ENCODE assay signal across 23 cellular contexts in the genomic region with DNA sequence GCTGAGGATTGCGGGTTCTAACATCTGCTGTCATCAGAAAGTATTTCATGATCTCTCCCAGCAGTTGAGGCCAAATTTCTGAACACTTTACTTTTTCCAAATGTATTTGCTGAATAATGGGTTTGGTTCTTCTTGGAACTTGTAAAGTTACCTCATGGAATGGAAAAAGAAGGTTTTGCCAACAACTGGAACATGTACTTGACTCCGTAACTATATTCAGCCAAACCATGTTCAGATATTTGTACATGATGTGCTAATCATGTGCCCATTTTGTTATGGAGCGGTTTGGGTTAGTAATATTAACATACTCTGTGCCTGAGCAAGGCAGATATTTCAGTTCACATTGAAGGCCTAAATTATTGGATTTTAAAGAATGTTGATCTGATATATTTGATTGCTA.
DNase-seq lines count a peak whose midpoint lies in the region; ATAC-seq and TF ChIP-seq lines count a peak whose summit lies in the region.
"Had no signal": no experiment of that assay in that cellular context is flagged by ENCODE, and none has a peak within 500 bp of the region (broad histone marks: within the 10 kb centered on the region; RNA-seq: fewer than 3 reads in every experiment).

No MANE protein-coding gene starts in this region.

- no peak overlapping the region for H3K27ac Mint-ChIP-seq in activated CD4-positive, alpha-beta memory T cell treated with anti-CD3 and anti-CD28 coated beads for 36 hours
- H3K27ac Mint-ChIP-seq: activated naive CD4-positive, alpha-beta T cell treated with anti-CD3 and anti-CD28 coated beads, Interleukin-2, amount 50 U/mL, for 24 hours; CD14-positive monocyte; effector memory CD8-positive, alpha-beta T cell; IgD-negative memory B cell; memory B cell had no signal

- H3K27ac ChIP-seq in left ventricle myocardium inferior (replicated peaks) (peak overlapping the region; percentile 73), stomach (peak overlapping the region in 4 of 5 donors; percentile 20 to 49 (median 22))

- H3K36me3 ChIP-seq in adipocyte (ENCODE audit: control insufficient read depth, insufficient read depth, low read length, severe bottlenecking), result no peaks in the 10 kb centered on the region
- peaks cover 28% of the 10 kb centered on the region for H3K36me3 ChIP-seq in left ventricle myocardium inferior
- peaks cover 0 to 26% (median 15%) of the 10 kb centered on the region in 4 donors for H3K36me3 ChIP-seq in stomach
- H3K36me3 ChIP-seq: MG63 had no signal

- no peak overlapping the region for H3K4me3 ChIP-seq in AG10803 (ENCODE audit: low read length)
- peak overlapping the region; percentile 68 for H3K4me3 ChIP-seq in adipocyte (ENCODE audit: low read length)
- peak overlapping the region; percentile 1 for H3K4me3 ChIP-seq in left ventricle myocardium inferior
- H3K4me3 ChIP-seq in stomach, result no peak overlapping the region
- H3K4me3 ChIP-seq: MG63, skin epidermis had no signal

- peaks cover 16% of the 10 kb centered on the region for H3K4me1 ChIP-seq in adipocyte (ENCODE audit: control insufficient read depth, insufficient read depth, low read length)
- peaks cover 28% of the 10 kb centered on the region for H3K4me1 ChIP-seq in left ventricle myocardium inferior
- no peaks in the 10 kb centered on the region for H3K4me1 ChIP-seq in stomach

- no peak overlapping the region for H3K4me3 Mint-ChIP-seq in activated CD4-positive, alpha-beta memory T cell treated with anti-CD3 and anti-CD28 coated beads for 36 hours
- H3K4me3 Mint-ChIP-seq: activated naive CD4-positive, alpha-beta T cell treated with anti-CD3 and anti-CD28 coated beads, Interleukin-2, amount 50 U/mL, for 24 hours; activated T-cell treated with anti-CD3 and anti-CD28 coated beads, Interleukin-2, amount 50 U/mL, for 24 hours; CD14-positive monocyte; effector memory CD8-positive, alpha-beta T cell; IgD-negative memory B cell; memory B cell; nephron progenitor cell had no signal

- TF ChIP-seq CTCF in AG10803 (conservative IDR thresholded peaks at IDR 0.05; ENCODE audit: low read length), result no peak
- TF ChIP-seq CTCF in left ventricle myocardium inferior (IDR thresholded peaks at IDR 0.05; ENCODE audit: borderline replicate concordance), result no peak
- TF ChIP-seq CTCF in stomach (IDR thresholded peaks at IDR 0.05), result no peak

- peaks cover 12% of the 10 kb centered on the region for H3K4me1 Mint-ChIP-seq in activated CD4-positive, alpha-beta memory T cell treated with anti-CD3 and anti-CD28 coated beads for 36 hours (ENCODE audit: low read depth)
- H3K4me1 Mint-ChIP-seq: activated naive CD4-positive, alpha-beta T cell treated with anti-CD3 and anti-CD28 coated beads, Interleukin-2, amount 50 U/mL, for 24 hours; CD14-positive monocyte had no signal

- no peaks in the 10 kb centered on the region for H3K27me3 Mint-ChIP-seq in activated CD4-positive, alpha-beta memory T cell treated with anti-CD3 and anti-CD28 coated beads for 36 hours
- H3K27me3 Mint-ChIP-seq: activated naive CD4-positive, alpha-beta T cell treated with anti-CD3 and anti-CD28 coated beads, Interleukin-2, amount 50 U/mL, for 24 hours; activated T-cell treated with anti-CD3 and anti-CD28 coated beads, Interleukin-2, amount 50 U/mL, for 24 hours; effector memory CD8-positive, alpha-beta T cell; IgD-negative memory B cell; memory B cell had no signal

- H3K36me3 Mint-ChIP-seq in activated CD4-positive, alpha-beta memory T cell treated with anti-CD3 and anti-CD28 coated beads for 36 hours, result peaks cover 18% of the 10 kb centered on the region

- no peaks in the 10 kb centered on the region for H3K27me3 ChIP-seq in adipocyte (replicated peaks; ENCODE audit: control insufficient read depth, insufficient read depth, low read length)
- H3K27me3 ChIP-seq in left ventricle myocardium inferior (ENCODE audit: low read depth), result no peaks in the 10 kb centered on the region
- H3K27me3 ChIP-seq in stomach, result no peaks in the 10 kb centered on the region
- H3K27me3 ChIP-seq: MG63 had no signal

- H3K9me3 ChIP-seq in adipocyte (ENCODE audit: control insufficient read depth, low read length), result no peaks in the 10 kb centered on the region
- no peaks in the 10 kb centered on the region for H3K9me3 ChIP-seq in left ventricle myocardium inferior (replicated peaks)
- H3K9me3 ChIP-seq in stomach, result no peaks in the 10 kb centered on the region
- H3K9me3 ChIP-seq: MG63 had no signal

- no peaks in the 10 kb centered on the region for H3K9me3 Mint-ChIP-seq in activated CD4-positive, alpha-beta memory T cell treated with anti-CD3 and anti-CD28 coated beads for 36 hours
- H3K9me3 Mint-ChIP-seq: activated naive CD4-positive, alpha-beta T cell treated with anti-CD3 and anti-CD28 coated beads, Interleukin-2, amount 50 U/mL, for 24 hours; activated T-cell treated with anti-CD3 and anti-CD28 coated beads, Interleukin-2, amount 50 U/mL, for 24 hours; CD14-positive monocyte; effector memory CD8-positive, alpha-beta T cell; IgD-negative memory B cell; memory B cell; nephron progenitor cell had no signal

- WGBS in stomach, 5 donors, result 87 to 96% (median 91%) methylated on average over 3 of the region's 3 CpGs

- no peak for ATAC-seq in GM19395 (IDR thresholded peaks at IDR 0.05; ENCODE audit: unreplicated experiment)
- ATAC-seq: activated CD4-positive, CD25-positive, alpha-beta regulatory T cell treated with anti-CD3 and anti-CD28 coated beads, Interleukin-2, amount 50 U/mL, for 24 hours; effector memory CD8-positive, alpha-beta T cell; stimulated activated naive CD8-positive, alpha-beta T cell treated with anti-CD3 and anti-CD28 coated beads, Interleukin-15, Interleukin-2, amounts not matched to agents 100 U/mL and 50 U/mL, for 24 hours had no signal

- CTCF ChIA-PET in activated CD4-positive, alpha-beta memory T cell treated with anti-CD3 and anti-CD28 coated beads for 36 hours (lab: Charles Lee), result interaction anchor here (2.3 kb wide), 1 partner anchor 145 kb away, joined by 7 read pairs; no protein-coding TSS in a partner anchor

- H3K9ac ChIP-seq in adipocyte (ENCODE audit: low read length), result peak overlapping the region; percentile 77

- no peak for TF ChIP-seq EP300 in stomach (IDR thresholded peaks at IDR 0.05)

- intact Hi-C loops in left ventricle myocardium inferior (cut with micrococcal nuclease), result no loop called here
- intact Hi-C loops in stomach (cut with DNase I; ENCODE audit: low total_unique reads), result no loop called here
- intact Hi-C loops in activated CD4-positive, alpha-beta memory T cell treated with anti-CD3 and anti-CD28 coated beads for 36 hours (cut with micrococcal nuclease), result no loop called here

- peak; percentile 93 for DNase-seq in AG10803 (ENCODE audit: low read depth)
- DNase-seq in adipocyte (ENCODE audit: low read depth), result no peak
- no peak for DNase-seq in left ventricle myocardium inferior
- DNase-seq in stomach, result no peak
- DNase-seq in activated CD4-positive, alpha-beta memory T cell treated with anti-CD3 and anti-CD28 coated beads for 36 hours, result no peak
- no peak for DNase-seq in KG1 (lab: John Stamatoyannopoulos, UW)
- DNase-seq in activated gamma-delta T cell (lab: John Stamatoyannopoulos, UW), result no peak
- DNase-seq: activated T-cell treated with anti-CD3 and anti-CD28 coated beads, Interleukin-2, amount 50 U/mL, for 24 hours; effector memory CD8-positive, alpha-beta T cell; islet precursor cell; MG63; NCI-H1436 treated with DMSO at 0.1 percent for 48 hours; NCI-H2171 treated with DMSO at 0.1 percent for 48 hours; NCI-H526 treated with DMSO at 0.1 percent for 48 hours; nephron progenitor cell; stimulated activated naive CD8-positive, alpha-beta T cell treated with anti-CD3 and anti-CD28 coated beads, Interleukin-15, Interleukin-2, amounts not matched to agents 100 U/mL and 50 U/mL, for 24 hours had no signal

- POLR2A ChIA-PET in activated CD4-positive, alpha-beta memory T cell treated with anti-CD3 and anti-CD28 coated beads for 36 hours (lab: Charles Lee), result no interaction called here

- no peak for TF ChIP-seq POLR2A in stomach (IDR thresholded peaks at IDR 0.05)

Comparison
In these comparisons a context has a peak if more than half of its experiments do, and no peak if none do; other contexts are left out.
1. H3K4me3 ChIP-seq: peak in adipocyte (single experiment) and left ventricle myocardium inferior (single experiment); none in AG10803 (single experiment) and stomach (0 of 4).